In the genomic region with DNA sequence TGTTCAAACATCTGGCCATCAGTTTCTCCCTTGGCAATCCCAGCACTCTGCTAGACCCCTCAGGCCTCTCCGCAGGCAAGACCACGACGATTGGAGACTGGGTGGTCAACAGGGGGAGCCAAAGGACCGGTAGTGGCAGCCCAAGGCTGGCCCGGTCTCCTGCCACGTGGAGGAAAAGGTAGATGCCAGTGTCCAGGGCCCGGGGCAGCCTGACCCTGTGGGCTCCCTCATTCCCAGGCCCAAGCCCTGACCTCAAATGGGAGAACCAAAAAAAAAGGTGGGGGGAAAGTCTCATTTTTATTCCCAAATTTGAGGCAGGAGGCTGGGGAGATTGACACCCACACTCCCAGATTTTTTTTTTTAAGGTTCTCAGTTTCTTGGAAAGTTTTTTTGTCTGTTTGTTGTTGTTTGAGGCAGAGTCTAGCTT, we compare ENCODE assay signal across 8 cellular contexts. TPM values are rescaled to one million over a fixed set of nuclear protein-coding genes. Genes with fewer than 3 reads are reported as not detected.
A peak's percentile ranks its signal among the peaks of the same experiment; 100 is the strongest.
DNase-seq lines count a peak whose midpoint lies in the region; ATAC-seq and TF ChIP-seq lines count a peak whose summit lies in the region.

No MANE protein-coding gene starts in this region.

- no peak overlapping the region for H3K4me3 Mint-ChIP-seq in nephron

- no peaks in the 10 kb centered on the region for H3K9me3 Mint-ChIP-seq in nephron

- DNase-seq in DMS153 treated with DMSO at 0.1 percent for 48 hours (lab: John Stamatoyannopoulos, UW; ENCODE audit: unreplicated experiment) (peak; percentile 83), PC-3 (peak; percentile 92), activated T-cell treated with anti-CD3 and anti-CD28 coated beads for 4 hours (peak; percentile 79), esophagus muscularis mucosa (ENCODE audit: extremely low spot score) (no peak)
- peak; percentile 91 for DNase-seq in stimulated activated naive CD8-positive, alpha-beta T cell treated with anti-CD3 and anti-CD28 coated beads, Interleukin-15, Interleukin-2, amounts not matched to agents 100 U/mL and 50 U/mL, for 24 hours

- peaks cover 29% of the 10 kb centered on the region for H3K4me1 Mint-ChIP-seq in nephron

- no TSS peak for BruUV-seq in PC-3 (replicated peaks; lab: Mats Ljungman, UMichigan)

- CTCF ChIA-PET in PC-3 (lab: Charles Lee): interaction anchor here (0.6 to 2.3 kb wide), 10 partner anchors 22 to 117 kb away, joined by 3 to 24 read pairs (median 5); a partner anchor contains a TSS

- intact Hi-C loops in PC-3 (cut with micrococcal nuclease): loop anchor here (1.0 to 5.0 kb wide), 4 partner anchors 36 to 160 kb away; a partner anchor contains a TSS
- intact Hi-C loops in esophagus muscularis mucosa (cut with DNase I): loop anchor here (2.0 to 5.0 kb wide), 3 partner anchors 58 to 236 kb away; a partner anchor contains a TSS

- H3K27ac ChIP-seq in PC-3 (ENCODE audit: low read length) (peak overlapping the region; percentile 45), esophagus muscularis mucosa (replicated peaks in 1 of 4) (peak overlapping the region in 2 of 4 donors; percentile 37 to 39)

- H3K9me3 ChIP-seq in PC-3 (ENCODE audit: low read length) (no peaks in the 10 kb centered on the region), esophagus muscularis mucosa (no peaks in the 10 kb centered on the region)

- H3K9ac ChIP-seq in PC-3 (ENCODE audit: low read length): peak overlapping the region; percentile 60

- 0% methylated on average over 3 of the region's 7 CpGs for WGBS in esophagus muscularis mucosa

- ATAC-seq in PC-3 (peak; percentile 39), HG02840 (IDR thresholded peaks at IDR 0.05; ENCODE audit: low FRiP score, unreplicated experiment) (no peak)
- peak; percentile 90 for ATAC-seq in stimulated activated naive CD8-positive, alpha-beta T cell treated with anti-CD3 and anti-CD28 coated beads, Interleukin-15, Interleukin-2, amounts not matched to agents 100 U/mL and 50 U/mL, for 24 hours

- POLR2A ChIA-PET in PC-3 (lab: Charles Lee; ENCODE audit: unreplicated experiment): interaction anchor here (0.7 to 1.2 kb wide), 4 partner anchors 55 to 117 kb away, joined by 3 to 9 read pairs (median 4); a partner anchor contains a TSS

- H4K20me1 ChIP-seq in PC-3 (ENCODE audit: low read length): no peaks in the 10 kb centered on the region

- H3K36me3 ChIP-seq in PC-3 (ENCODE audit: low read depth, low read length) (no peaks in the 10 kb centered on the region), esophagus muscularis mucosa (no peaks in the 10 kb centered on the region)

- H2AFZ ChIP-seq in PC-3 (ENCODE audit: low read length): peak overlapping the region; percentile 60

- peak; percentile 99 for TF ChIP-seq RAD21 in Ishikawa (IDR thresholded peaks at IDR 0.05; ENCODE audit: low read depth)

- H3K27ac Mint-ChIP-seq in nephron: peak overlapping the region; percentile 19 to 89 (median 82)

- H3K9me2 ChIP-seq in PC-3 (replicated peaks; ENCODE audit: low read length): no peaks in the 10 kb centered on the region

- TF ChIP-seq POLR2A in esophagus muscularis mucosa (IDR thresholded peaks at IDR 0.05; ENCODE audit: low read depth): no peak

- H3K27me3 Mint-ChIP-seq in nephron (ENCODE audit: low read depth): peaks cover 2% of the 10 kb centered on the region

- H3K4me3 ChIP-seq in PC-3 (ENCODE audit: low read length) (no peak overlapping the region), esophagus muscularis mucosa (no peak overlapping the region)

- peaks cover 8% of the 10 kb centered on the region for H3F3A ChIP-seq in PC-3 (ENCODE audit: low read length, unreplicated experiment)

- no peaks in the 10 kb centered on the region for H3K36me3 Mint-ChIP-seq in nephron (ENCODE audit: low read depth)

- TF ChIP-seq EP300 in Ishikawa (IDR thresholded peaks at IDR 0.05; ENCODE audit: borderline replicate concordance) (no peak), esophagus muscularis mucosa (IDR thresholded peaks at IDR 0.05) (no peak)

- no peaks in the 10 kb centered on the region for H3K27me3 ChIP-seq in PC-3 (ENCODE audit: low read length)
- H3K27me3 ChIP-seq in esophagus muscularis mucosa: no peaks in the 10 kb centered on the region

- H3K79me2 ChIP-seq in PC-3 (ENCODE audit: low read length): no peaks in the 10 kb centered on the region

- H3K4me1 ChIP-seq in PC-3 (ENCODE audit: insufficient read depth, low read length) (peaks cover 76% of the 10 kb centered on the region), esophagus muscularis mucosa (peaks cover 22 to 39% (median 35%) of the 10 kb centered on the region in 4 donors)

- no peak overlapping the region for H3K4me2 ChIP-seq in PC-3 (ENCODE audit: low read length)

- peak; percentile 99 for TF ChIP-seq CTCF in PC-3 (conservative IDR thresholded peaks at IDR 0.05; ENCODE audit: low read depth, low read length)
- peak; percentile 81 to 93 (median 90) for TF ChIP-seq CTCF in esophagus muscularis mucosa (IDR thresholded peaks at IDR 0.05)
- TF ChIP-seq CTCF in nephron (IDR thresholded peaks at IDR 0.05; ENCODE audit: unreplicated experiment in 3 of 3): peak; percentile 91 to 94 (median 91)

TF ChIP-seq in Ishikawa, 13 proteins besides CTCF, POLR2A, EP300 and RAD21:
- no peak for TF ChIP-seq EGR1 (IDR thresholded peaks at IDR 0.05)
- peak; percentile 49 for TF ChIP-seq NFIC (IDR thresholded peaks at IDR 0.05)
- TF ChIP-seq TAF1 (IDR thresholded peaks at IDR 0.05; ENCODE audit: low read depth): no peak
- no peak for TF ChIP-seq TEAD4 (IDR thresholded peaks at IDR 0.05)
- TF ChIP-seq TCF12 (IDR thresholded peaks at IDR 0.05; ENCODE audit: low read depth): peak; percentile 28; the same call in 1 of the 2 replicates
- no peak for TF ChIP-seq CREB1 (IDR thresholded peaks at IDR 0.05; ENCODE audit: low read depth)
- TF ChIP-seq YY1 (IDR thresholded peaks at IDR 0.05; ENCODE audit: low read depth): no peak
- TF ChIP-seq, protein P1, sequence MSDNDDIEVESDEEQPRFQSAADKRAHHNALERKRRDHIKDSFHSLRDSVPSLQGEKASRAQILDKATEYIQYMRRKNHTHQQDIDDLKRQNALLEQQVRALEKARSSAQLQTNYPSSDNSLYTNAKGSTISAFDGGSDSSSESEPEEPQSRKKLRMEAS (IDR thresholded peaks at IDR 0.05): peak; percentile 99
- no peak for TF ChIP-seq CEBPB (IDR thresholded peaks at IDR 0.05)
- TF ChIP-seq ZBTB7A (IDR thresholded peaks at IDR 0.05; ENCODE audit: low read depth): peak; percentile 63; the same call in 1 of the 2 replicates
- TF ChIP-seq, protein P2, sequence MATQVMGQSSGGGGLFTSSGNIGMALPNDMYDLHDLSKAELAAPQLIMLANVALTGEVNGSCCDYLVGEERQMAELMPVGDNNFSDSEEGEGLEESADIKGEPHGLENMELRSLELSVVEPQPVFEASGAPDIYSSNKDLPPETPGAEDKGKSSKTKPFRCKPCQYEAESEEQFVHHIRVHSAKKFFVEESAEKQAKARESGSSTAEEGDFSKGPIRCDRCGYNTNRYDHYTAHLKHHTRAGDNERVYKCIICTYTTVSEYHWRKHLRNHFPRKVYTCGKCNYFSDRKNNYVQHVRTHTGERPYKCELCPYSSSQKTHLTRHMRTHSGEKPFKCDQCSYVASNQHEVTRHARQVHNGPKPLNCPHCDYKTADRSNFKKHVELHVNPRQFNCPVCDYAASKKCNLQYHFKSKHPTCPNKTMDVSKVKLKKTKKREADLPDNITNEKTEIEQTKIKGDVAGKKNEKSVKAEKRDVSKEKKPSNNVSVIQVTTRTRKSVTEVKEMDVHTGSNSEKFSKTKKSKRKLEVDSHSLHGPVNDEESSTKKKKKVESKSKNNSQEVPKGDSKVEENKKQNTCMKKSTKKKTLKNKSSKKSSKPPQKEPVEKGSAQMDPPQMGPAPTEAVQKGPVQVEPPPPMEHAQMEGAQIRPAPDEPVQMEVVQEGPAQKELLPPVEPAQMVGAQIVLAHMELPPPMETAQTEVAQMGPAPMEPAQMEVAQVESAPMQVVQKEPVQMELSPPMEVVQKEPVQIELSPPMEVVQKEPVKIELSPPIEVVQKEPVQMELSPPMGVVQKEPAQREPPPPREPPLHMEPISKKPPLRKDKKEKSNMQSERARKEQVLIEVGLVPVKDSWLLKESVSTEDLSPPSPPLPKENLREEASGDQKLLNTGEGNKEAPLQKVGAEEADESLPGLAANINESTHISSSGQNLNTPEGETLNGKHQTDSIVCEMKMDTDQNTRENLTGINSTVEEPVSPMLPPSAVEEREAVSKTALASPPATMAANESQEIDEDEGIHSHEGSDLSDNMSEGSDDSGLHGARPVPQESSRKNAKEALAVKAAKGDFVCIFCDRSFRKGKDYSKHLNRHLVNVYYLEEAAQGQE (IDR thresholded peaks at IDR 0.05; ENCODE audit: low read depth): no peak
- no peak for TF ChIP-seq FOXM1 (IDR thresholded peaks at IDR 0.05; ENCODE audit: borderline replicate concordance, low read depth)
- TF ChIP-seq, protein P3, sequence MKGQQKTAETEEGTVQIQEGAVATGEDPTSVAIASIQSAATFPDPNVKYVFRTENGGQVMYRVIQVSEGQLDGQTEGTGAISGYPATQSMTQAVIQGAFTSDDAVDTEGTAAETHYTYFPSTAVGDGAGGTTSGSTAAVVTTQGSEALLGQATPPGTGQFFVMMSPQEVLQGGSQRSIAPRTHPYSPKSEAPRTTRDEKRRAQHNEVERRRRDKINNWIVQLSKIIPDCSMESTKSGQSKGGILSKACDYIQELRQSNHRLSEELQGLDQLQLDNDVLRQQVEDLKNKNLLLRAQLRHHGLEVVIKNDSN (IDR thresholded peaks at IDR 0.05): peak; percentile 80

RNA-seq across cellular contexts. Expression of a gene that starts 24.8 kb away (rescaled TPM):
- 1,818 and 2,572 TPM in 2 replicates for total RNA-seq in PC-3 (2014; rRNA removed)
- total RNA-seq in esophagus muscularis mucosa: 100 to 1,000 TPM; 432 to 759 (median 607) TPM

RNA-seq across cellular contexts. Expression of a gene that starts 29.7 kb away (rescaled TPM):
- total RNA-seq in PC-3 (2014; rRNA removed) (2.5 and 6.3 TPM in 2 replicates), esophagus muscularis mucosa (under 1 TPM in 1 of 4 donors, not detected in 3; 0.98 TPM)

RNA-seq across cellular contexts. Expression of a gene that starts 34.6 kb away (rescaled TPM):
- total RNA-seq in PC-3 (2014; rRNA removed) (32.2 and 55.8 TPM in 2 replicates), esophagus muscularis mucosa (100 to 1,000 TPM; 154 to 362 (median 273) TPM)

RNA-seq across cellular contexts. Expression of a gene that starts 38.1 kb away (rescaled TPM):
- total RNA-seq in PC-3 (2014; rRNA removed): 4.6 and 7.9 TPM in 2 replicates
- total RNA-seq in esophagus muscularis mucosa: 1 to 10 TPM in 3 of 4 donors, not detected in 1; 2.1 to 4.2 (median 2.7) TPM

RNA-seq across cellular contexts. Expression of a gene that starts 50.5 kb away (rescaled TPM):
- total RNA-seq in PC-3 (2014; rRNA removed): not detected in 2 replicates
- total RNA-seq in esophagus muscularis mucosa: not detected
